In the genomic region with DNA sequence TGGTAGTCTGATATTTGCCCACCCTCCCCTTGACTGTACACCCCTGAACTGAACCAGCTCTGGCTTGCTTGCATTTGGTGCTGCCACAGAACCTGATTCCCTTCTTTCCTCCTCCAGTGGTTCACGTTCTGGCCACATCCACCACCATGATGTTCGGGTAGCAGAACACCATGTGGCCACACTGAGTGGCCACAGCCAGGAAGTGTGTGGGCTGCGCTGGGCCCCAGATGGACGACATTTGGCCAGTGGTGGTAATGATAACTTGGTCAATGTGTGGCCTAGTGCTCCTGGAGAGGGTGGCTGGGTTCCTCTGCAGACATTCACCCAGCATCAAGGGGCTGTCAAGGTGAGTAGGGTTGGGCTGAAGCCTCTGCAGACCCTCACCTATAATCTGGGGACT, we compare ENCODE assay signal across 12 cellular contexts. TPM values are rescaled to one million over a fixed set of nuclear protein-coding genes. Genes with fewer than 3 reads are reported as not detected.
DNase-seq lines count a peak whose midpoint lies in the region; ATAC-seq and TF ChIP-seq lines count a peak whose summit lies in the region.
"Had no signal": no experiment of that assay in that cellular context is flagged by ENCODE, and none has a peak within 500 bp of the region (broad histone marks: within the 10 kb centered on the region; RNA-seq: fewer than 3 reads in every experiment).

No MANE protein-coding gene starts in this region.

- H3K9me3 Mint-ChIP-seq in activated naive CD4-positive, alpha-beta T cell treated with anti-CD3 and anti-CD28 coated beads for 36 hours: no peaks in the 10 kb centered on the region
- H3K9me3 Mint-ChIP-seq in stimulated activated naive CD8-positive, alpha-beta T cell treated with anti-CD3 and anti-CD28 coated beads, Interleukin-15, amount 100 ng/mL, for 72 hours: no peaks in the 10 kb centered on the region
- H3K9me3 Mint-ChIP-seq: CD4-positive, alpha-beta memory T cell had no signal

- intact Hi-C loops in activated naive CD4-positive, alpha-beta T cell treated with anti-CD3 and anti-CD28 coated beads for 36 hours (cut with micrococcal nuclease): loop anchor here (10.0 kb wide), 1 partner anchor 584 kb away; the partner anchor contains the start of gene IPO13
- intact Hi-C loops in Panc1 (cut with micrococcal nuclease; ENCODE audit: unreplicated experiment): no loop called here
- intact Hi-C loops in testis (cut with DNase I; ENCODE audit: low total_unique reads): no loop called here

- TF ChIP-seq CTCF in Panc1 (IDR thresholded peaks at IDR 0.05) (no peak), epithelial cell of proximal tubule (conservative IDR thresholded peaks at IDR 0.05; ENCODE audit: low read depth, low read length) (no peak), testis (IDR thresholded peaks at IDR 0.05) (no peak)

- H3K9me3 ChIP-seq in Panc1 (ENCODE audit: control insufficient read depth, insufficient read depth, low read depth, low read length) (no peaks in the 10 kb centered on the region), testis (no peaks in the 10 kb centered on the region)

- 73 to 86% methylated on average over 2 to 4 of the region's 4 CpGs for WGBS in testis, 2 donors

- in situ Hi-C loops in Panc1 (cut with HindIII; ENCODE audit: low pct_unique_long_range_greater_than_20kb, low sequenced_read_pairs): no loop called here

- H3K36me3 ChIP-seq in Panc1 (ENCODE audit: control insufficient read depth, insufficient read depth, low read length) (peaks cover 12% of the 10 kb centered on the region), testis (ENCODE audit: low read depth, missing control alignments) (no peaks in the 10 kb centered on the region)

- peak overlapping the region; percentile 93 for H3K27ac ChIP-seq in Panc1 (ENCODE audit: low read length)
- no peak overlapping the region for H3K27ac ChIP-seq in testis

- POLR2A ChIA-PET in Panc1 (lab: Charles Lee): no interaction called here

- H3K4me1 ChIP-seq in Panc1 (ENCODE audit: control insufficient read depth, insufficient read depth, low read length) (peaks cover 28% of the 10 kb centered on the region), testis (no peaks in the 10 kb centered on the region)

- DNase-seq in activated naive CD4-positive, alpha-beta T cell treated with anti-CD3 and anti-CD28 coated beads for 36 hours: no peak
- no peak for DNase-seq in activated naive CD4-positive, alpha-beta T cell treated with anti-CD3 and anti-CD28 coated beads, Interleukin-2, amount 50 U/mL, for 16 hours
- no peak for DNase-seq in Panc1 (ENCODE audit: low read depth, low spot score)
- no peak for DNase-seq in epithelial cell of proximal tubule (ENCODE audit: low read depth)
- no peak for DNase-seq in stimulated activated naive CD8-positive, alpha-beta T cell treated with anti-CD3 and anti-CD28 coated beads, Interleukin-15, amount 100 ng/mL, for 72 hours
- DNase-seq in hypothalamus (lab: John Stamatoyannopoulos, UW): no peak
- no peak for DNase-seq in testis
- DNase-seq in NCI-H510A (lab: John Stamatoyannopoulos, UW): no peak
- DNase-seq: activated effector memory CD4-positive, alpha-beta T cell treated with Interleukin-2 at 50 U/mL for 16 hours; CD4-positive, alpha-beta memory T cell; NCI-H2171 treated with DMSO at 0.1 percent for 48 hours had no signal

- H3K4me3 ChIP-seq in Panc1 (ENCODE audit: low read depth in 2 of 2, low read length in 2 of 2) (peak overlapping the region; percentile 90 to 95), epithelial cell of proximal tubule (ENCODE audit: low read depth, low read length) (peak overlapping the region; percentile 76), testis (no peak overlapping the region)

- H3K27me3 Mint-ChIP-seq in activated naive CD4-positive, alpha-beta T cell treated with anti-CD3 and anti-CD28 coated beads for 36 hours (ENCODE audit: low read depth): no peaks in the 10 kb centered on the region
- H3K27me3 Mint-ChIP-seq in stimulated activated naive CD8-positive, alpha-beta T cell treated with anti-CD3 and anti-CD28 coated beads, Interleukin-15, amount 100 ng/mL, for 72 hours: no peaks in the 10 kb centered on the region
- H3K27me3 Mint-ChIP-seq: CD4-positive, alpha-beta memory T cell had no signal

- CTCF ChIA-PET in activated naive CD4-positive, alpha-beta T cell treated with anti-CD3 and anti-CD28 coated beads for 36 hours (lab: Charles Lee): interaction anchor here (0.7 kb wide), 1 partner anchor 287 kb away, joined by 3 read pairs; no protein-coding TSS in a partner anchor
- CTCF ChIA-PET in Panc1 (lab: Charles Lee): no interaction called here

- no peak for ATAC-seq in Panc1
- no peak for ATAC-seq in stimulated activated naive CD8-positive, alpha-beta T cell treated with anti-CD3 and anti-CD28 coated beads, Interleukin-15, amount 100 ng/mL, for 72 hours

- H3K4me1 Mint-ChIP-seq in activated naive CD4-positive, alpha-beta T cell treated with anti-CD3 and anti-CD28 coated beads for 36 hours (ENCODE audit: low read depth): peaks cover 37% of the 10 kb centered on the region
- peaks cover 72% of the 10 kb centered on the region for H3K4me1 Mint-ChIP-seq in stimulated activated naive CD8-positive, alpha-beta T cell treated with anti-CD3 and anti-CD28 coated beads, Interleukin-15, amount 100 ng/mL, for 72 hours

- H3K27ac Mint-ChIP-seq in activated naive CD4-positive, alpha-beta T cell treated with anti-CD3 and anti-CD28 coated beads for 36 hours: no peak overlapping the region
- peak overlapping the region in 1 of 2 donors; percentile 87 for H3K27ac Mint-ChIP-seq in stimulated activated naive CD8-positive, alpha-beta T cell treated with anti-CD3 and anti-CD28 coated beads, Interleukin-15, amount 100 ng/mL, for 72 hours

- H3K27me3 ChIP-seq in Panc1 (ENCODE audit: control insufficient read depth, insufficient read depth, low read length) (no peaks in the 10 kb centered on the region), testis (no peaks in the 10 kb centered on the region)

- H3K4me3 Mint-ChIP-seq in activated naive CD4-positive, alpha-beta T cell treated with anti-CD3 and anti-CD28 coated beads for 36 hours: peak overlapping the region; percentile 94
- peak overlapping the region; percentile 94 to 98 for H3K4me3 Mint-ChIP-seq in stimulated activated naive CD8-positive, alpha-beta T cell treated with anti-CD3 and anti-CD28 coated beads, Interleukin-15, amount 100 ng/mL, for 72 hours

- no peak for TF ChIP-seq POLR2A in testis (IDR thresholded peaks at IDR 0.05)

- H3K36me3 Mint-ChIP-seq in activated naive CD4-positive, alpha-beta T cell treated with anti-CD3 and anti-CD28 coated beads for 36 hours (ENCODE audit: low read depth): peaks cover 49% of the 10 kb centered on the region

- BruUV-seq in Panc1 (replicated peaks; lab: Mats Ljungman, UMichigan): no TSS peak

RNA-seq across cellular contexts. Expression of gene CDC20, which starts 1.8 kb away (rescaled TPM):
- total RNA-seq in activated naive CD4-positive, alpha-beta T cell treated with anti-CD3 and anti-CD28 coated beads for 36 hours: 100 to 1,000 TPM; 179 to 194 TPM
- total RNA-seq in Panc1 (2021; ENCODE audit: unreplicated experiment) (215 TPM), epithelial cell of proximal tubule (166 and 308 TPM in 2 replicates), testis (10 to 100 TPM; 44.7 to 48.6 TPM)
- polyA plus RNA-seq in Panc1 (2012; ENCODE audit: insufficient read length): 105 TPM
- polyA plus RNA-seq in testis (ENCODE audit: insufficient read depth, low read depth, low replicate concordance): 135 TPM

RNA-seq across cellular contexts. Expression of gene ELOVL1, which starts 7.2 kb away (rescaled TPM):
- 10 to 100 TPM; 42.8 to 44.2 TPM for total RNA-seq in activated naive CD4-positive, alpha-beta T cell treated with anti-CD3 and anti-CD28 coated beads for 36 hours
- total RNA-seq in Panc1 (2021; ENCODE audit: unreplicated experiment): 105 TPM
- polyA plus RNA-seq in Panc1 (2012; ENCODE audit: insufficient read length): 115 TPM
- total RNA-seq in epithelial cell of proximal tubule: 100 and 143 TPM in 2 replicates
- total RNA-seq in testis: 10 to 100 TPM; 30.6 to 40.1 TPM
- 51.5 TPM for polyA plus RNA-seq in testis (ENCODE audit: insufficient read depth, low read depth, low replicate concordance)

RNA-seq across cellular contexts. Expression of gene MPL, which starts 23.0 kb away (rescaled TPM):
- not detected for total RNA-seq in activated naive CD4-positive, alpha-beta T cell treated with anti-CD3 and anti-CD28 coated beads for 36 hours
- total RNA-seq in Panc1 (2021; ENCODE audit: unreplicated experiment) (not detected), epithelial cell of proximal tubule (not detected in 2 replicates), testis (under 1 TPM; 0.47 to 0.56 TPM)
- 0.30 TPM for polyA plus RNA-seq in Panc1 (2012; ENCODE audit: insufficient read length)
- polyA plus RNA-seq in testis (ENCODE audit: insufficient read depth, low read depth, low replicate concordance): 0.32 TPM
- total RNA-seq: CD4-positive, alpha-beta memory T cell; skeletal muscle tissue had no signal
- polyA plus RNA-seq: CD4-positive, alpha-beta memory T cell had no signal

RNA-seq across cellular contexts. Expression of gene MED8, which starts 29.0 kb away (rescaled TPM):
- 10 to 100 TPM; 45.8 to 45.9 TPM for total RNA-seq in activated naive CD4-positive, alpha-beta T cell treated with anti-CD3 and anti-CD28 coated beads for 36 hours
- total RNA-seq in Panc1 (2021; ENCODE audit: unreplicated experiment) (50.8 TPM), epithelial cell of proximal tubule (25.2 and 41.7 TPM in 2 replicates), testis (10 to 100 TPM; 43.2 to 49.4 TPM)
- polyA plus RNA-seq in Panc1 (2012; ENCODE audit: insufficient read length): 57.0 TPM
- 46.5 TPM for polyA plus RNA-seq in testis (ENCODE audit: insufficient read depth, low read depth, low replicate concordance)

RNA-seq across cellular contexts. Expression of gene SZT2, which starts 29.1 kb away (rescaled TPM):
- total RNA-seq in activated naive CD4-positive, alpha-beta T cell treated with anti-CD3 and anti-CD28 coated beads for 36 hours: 10 to 100 TPM; 26.6 to 28.2 TPM
- 40.2 TPM for total RNA-seq in Panc1 (2021; ENCODE audit: unreplicated experiment)
- polyA plus RNA-seq in Panc1 (2012; ENCODE audit: insufficient read length): 17.8 TPM
- 7.7 and 10.6 TPM in 2 replicates for total RNA-seq in epithelial cell of proximal tubule
- 100 to 1,000 TPM in 1 of 2 donors, 10 to 100 TPM in 1; 90.1 to 115 TPM for total RNA-seq in testis
- polyA plus RNA-seq in testis (ENCODE audit: insufficient read depth, low read depth, low replicate concordance): 40.0 TPM

Comparison
In these comparisons a context has a peak if more than half of its experiments do, and no peak if none do; other contexts are left out.
1. H3K4me3 ChIP-seq: peak in Panc1 (2 of 2) and epithelial cell of proximal tubule (single experiment); none in testis (0 of 2).